1 cellular context compared by ENCODE assay signal in genomic region chr4:78331186-78331585, GRCh38.
TF ChIP-seq lines count a peak whose summit lies in the region.

No MANE protein-coding gene starts in this region.

TF ChIP-seq in WTC11, 78 proteins besides CTCF, POLR2A, EP300 and RAD21:
- TF ChIP-seq CBFB (CRISPR knock-in tag; IDR thresholded peaks at IDR 0.05; ENCODE audit: low read depth) (no peak), MAX (CRISPR knock-in tag; IDR thresholded peaks at IDR 0.05) (no peak), ZBTB21 (CRISPR knock-in tag; IDR thresholded peaks at IDR 0.05; ENCODE audit: borderline replicate concordance) (no peak), ZNF532 (CRISPR knock-in tag; IDR thresholded peaks at IDR 0.05; ENCODE audit: borderline replicate concordance) (no peak), ZNF416 (CRISPR knock-in tag; IDR thresholded peaks at IDR 0.05) (no peak), NR1H2 (CRISPR knock-in tag; IDR thresholded peaks at IDR 0.05) (no peak), USF2 (CRISPR knock-in tag; IDR thresholded peaks at IDR 0.05) (no peak), ATF6 (CRISPR knock-in tag; IDR thresholded peaks at IDR 0.05) (no peak), FOXP1 (CRISPR knock-in tag; IDR thresholded peaks at IDR 0.05; ENCODE audit: borderline replicate concordance) (no peak), ATF1 (CRISPR knock-in tag; IDR thresholded peaks at IDR 0.05) (no peak)
